25 cellular contexts compared by ENCODE assay signal in genomic region chr6:120431841-120432240, GRCh38.
"Had no signal": no experiment of that assay in that cellular context is flagged by ENCODE, and none has a peak within 500 bp of the region (broad histone marks: within the 10 kb centered on the region; RNA-seq: fewer than 3 reads in every experiment).

No MANE protein-coding gene starts in this region.

- H3K36me3 ChIP-seq: gastrocnemius medialis, ovary, sigmoid colon, suprapubic skin, transverse colon, vagina had no signal

- H3K27ac ChIP-seq: dorsolateral prefrontal cortex, epithelial cell of prostate, gastrocnemius medialis, ovary, psoas muscle, sigmoid colon, suprapubic skin, transverse colon, vagina had no signal

- H3K36me3 Mint-ChIP-seq: naive thymus-derived CD4-positive, alpha-beta T cell; stimulated activated naive B cell treated with anti-CD40 and anti-IgM and Interleukin-4, amounts not matched to agents 10 μg/mL and 1 μg/mL and 100 μg/mL, for 72 hours had no signal

- H3K27me3 ChIP-seq: dorsolateral prefrontal cortex, gastrocnemius medialis, ovary, sigmoid colon, suprapubic skin, transverse colon, vagina had no signal

- ATAC-seq: esophagus mucosa; gastrocnemius medialis; naive thymus-derived CD4-positive, alpha-beta T cell; psoas muscle; right cardiac atrium; stimulated activated naive B cell treated with anti-CD40 and anti-IgM and Interleukin-4, amounts not matched to agents 10 μg/mL and 1 μg/mL and 100 μg/mL, for 72 hours; stimulated activated naive CD8-positive, alpha-beta T cell treated with anti-CD3 and anti-CD28 coated beads, Interleukin-15, amount 100 ng/mL, for 72 hours had no signal

- DNase-seq: cerebellar nuclear complex; dorsolateral prefrontal cortex; effector CD4-positive, alpha-beta T cell; endodermal cell; foreskin fibroblast; gastrocnemius medialis; head of caudate nucleus; mammary epithelial cell; mesendoderm; midbrain; naive thymus-derived CD4-positive, alpha-beta T cell; occipital lobe; psoas muscle; sigmoid colon; stimulated activated CD4-positive, alpha-beta T cell treated with anti-CD3 and anti-CD28 coated beads, Interleukin-4, amount 100 ng/mL, for 4 hours; stimulated activated naive B cell treated with anti-CD40 and anti-IgM and Interleukin-4, amounts not matched to agents 10 μg/mL and 1 μg/mL and 100 μg/mL, for 72 hours; stimulated activated naive CD8-positive, alpha-beta T cell treated with anti-CD3 and anti-CD28 coated beads, Interleukin-15, amount 100 ng/mL, for 72 hours had no signal

- H3K27me3 Mint-ChIP-seq: naive thymus-derived CD4-positive, alpha-beta T cell; stimulated activated naive CD8-positive, alpha-beta T cell treated with anti-CD3 and anti-CD28 coated beads, Interleukin-15, amount 100 ng/mL, for 72 hours had no signal

- H3K4me3 ChIP-seq: dorsolateral prefrontal cortex, gastrocnemius medialis, ovary, psoas muscle, sigmoid colon, suprapubic skin, transverse colon, vagina had no signal

- H3K4me3 Mint-ChIP-seq: endodermal cell; naive thymus-derived CD4-positive, alpha-beta T cell; nephron; stimulated activated naive B cell treated with anti-CD40 and anti-IgM and Interleukin-4, amounts not matched to agents 10 μg/mL and 1 μg/mL and 100 μg/mL, for 72 hours; stimulated activated naive CD8-positive, alpha-beta T cell treated with anti-CD3 and anti-CD28 coated beads, Interleukin-15, amount 100 ng/mL, for 72 hours had no signal

- H3K4me1 ChIP-seq: gastrocnemius medialis, psoas muscle, sigmoid colon, suprapubic skin, transverse colon, vagina had no signal

- H3K27ac Mint-ChIP-seq: endodermal cell; naive thymus-derived CD4-positive, alpha-beta T cell; nephron; stimulated activated naive B cell treated with anti-CD40 and anti-IgM and Interleukin-4, amounts not matched to agents 10 μg/mL and 1 μg/mL and 100 μg/mL, for 72 hours; stimulated activated naive CD8-positive, alpha-beta T cell treated with anti-CD3 and anti-CD28 coated beads, Interleukin-15, amount 100 ng/mL, for 72 hours had no signal

- H3K4me1 Mint-ChIP-seq: endodermal cell; naive thymus-derived CD4-positive, alpha-beta T cell; nephron; stimulated activated naive B cell treated with anti-CD40 and anti-IgM and Interleukin-4, amounts not matched to agents 10 μg/mL and 1 μg/mL and 100 μg/mL, for 72 hours; stimulated activated naive CD8-positive, alpha-beta T cell treated with anti-CD3 and anti-CD28 coated beads, Interleukin-15, amount 100 ng/mL, for 72 hours had no signal

- H3K9me3 Mint-ChIP-seq: endodermal cell had no signal

- H3K9me3 ChIP-seq: gastrocnemius medialis, ovary, psoas muscle, suprapubic skin, transverse colon, vagina had no signal
